Comparison of ENCODE assay signal across 20 cellular contexts in the genomic region with DNA sequence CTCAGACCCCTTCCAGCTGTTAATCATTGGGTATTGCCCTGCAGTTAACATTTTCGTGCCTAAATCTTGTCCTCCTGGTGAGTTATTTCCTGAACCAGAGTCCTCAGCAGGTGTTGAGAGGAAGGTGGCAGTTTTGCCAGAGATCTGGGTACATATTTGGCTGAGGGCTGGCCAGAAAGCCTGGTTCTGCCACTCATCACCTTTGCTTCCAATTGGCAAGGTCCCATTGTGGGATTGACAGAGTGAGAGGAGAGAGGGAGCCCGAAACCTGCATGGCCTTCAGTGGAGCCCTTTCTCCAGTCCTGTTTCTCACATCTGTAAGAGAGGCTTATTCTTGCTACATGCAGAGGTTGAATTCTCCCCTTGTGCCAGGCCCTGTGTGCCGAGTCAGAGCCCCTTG. TPM values are rescaled to one million over a fixed set of nuclear protein-coding genes. Genes with fewer than 3 reads are reported as not detected.
DNase-seq lines count a peak whose midpoint lies in the region; ATAC-seq, FAIRE-seq and TF ChIP-seq lines count a peak whose summit lies in the region.
"Had no signal": no experiment of that assay in that cellular context is flagged by ENCODE, and none has a peak within 500 bp of the region (broad histone marks: within the 10 kb centered on the region; RNA-seq: fewer than 3 reads in every experiment).

No MANE protein-coding gene starts in this region.

- H3K27me3 Mint-ChIP-seq in GM23338 (ENCODE audit: insufficient read depth, low read depth, poor library complexity) (peaks cover 16% of the 10 kb centered on the region), WTC11 (ENCODE audit: low read depth) (no peaks in the 10 kb centered on the region)
- H3K27me3 Mint-ChIP-seq in activated naive CD4-positive, alpha-beta T cell treated with anti-CD3 and anti-CD28 coated beads, Interleukin-2, amount 10 ng/mL, durations not matched to agents 7 days and 5 days, result peaks cover 20% of the 10 kb centered on the region
- H3K27me3 Mint-ChIP-seq in activated CD4-positive, alpha-beta memory T cell treated with anti-CD3 and anti-CD28 coated beads, Interleukin-2, amount 10 ng/mL, durations not matched to agents 7 days and 5 days, result no peaks in the 10 kb centered on the region
- H3K27me3 Mint-ChIP-seq: CD8-positive, alpha-beta memory T cell; stimulated activated naive CD8-positive, alpha-beta T cell treated with anti-CD3 and anti-CD28 coated beads, Interleukin-15, Interleukin-2, amounts not matched to agents 100 ng/mL and 50 ng/mL, for 24 hours had no signal

- H4K20me1 ChIP-seq in GM23338 (replicated peaks; ENCODE audit: insufficient read depth), result no peaks in the 10 kb centered on the region
- no peaks in the 10 kb centered on the region for H4K20me1 ChIP-seq in keratinocyte (ENCODE audit: control insufficient read depth, extremely low read depth, insufficient read depth, low read length)

- no peak overlapping the region for H3K4me2 ChIP-seq in GM23338
- peak overlapping the region; percentile 6 for H3K4me2 ChIP-seq in keratinocyte (ENCODE audit: control insufficient read depth, extremely low read depth, insufficient read depth, low read depth, low read length)

- ATAC-seq in GM23338 (no peak), WTC11 (no peak), HG02763 (IDR thresholded peaks at IDR 0.05; ENCODE audit: unreplicated experiment) (no peak)
- ATAC-seq: HCT116, natural killer cell had no signal

- H3K4me3 ChIP-seq in GM23338 (no peak overlapping the region), keratinocyte (ENCODE audit: control insufficient read depth in 2 of 3, extremely low read depth in 1 of 3, insufficient read depth in 2 of 3, low read depth in 1 of 3, low read length in 3 of 3) (no peak overlapping the region), prostate gland (no peak overlapping the region)
- H3K4me3 ChIP-seq: lung, vagina had no signal

- H3K4me1 Mint-ChIP-seq in GM23338 (peaks cover 27% of the 10 kb centered on the region), WTC11 (peaks cover 29% of the 10 kb centered on the region)
- H3K4me1 Mint-ChIP-seq in activated naive CD4-positive, alpha-beta T cell treated with anti-CD3 and anti-CD28 coated beads, Interleukin-2, amount 10 ng/mL, durations not matched to agents 7 days and 5 days, result peaks cover 5% of the 10 kb centered on the region
- H3K4me1 Mint-ChIP-seq in activated CD4-positive, alpha-beta memory T cell treated with anti-CD3 and anti-CD28 coated beads, Interleukin-2, amount 10 ng/mL, durations not matched to agents 7 days and 5 days, result peaks cover under 1% of the 10 kb centered on the region
- H3K4me1 Mint-ChIP-seq: CD8-positive, alpha-beta memory T cell; natural killer cell had no signal

- TF ChIP-seq POLR2A in prostate gland (IDR thresholded peaks at IDR 0.05), result no peak

- H3K9me1 ChIP-seq in keratinocyte (ENCODE audit: control insufficient read depth, extremely low read depth, insufficient read depth, low read length), result no peaks in the 10 kb centered on the region

- H2AFZ ChIP-seq in GM23338 (peak overlapping the region; percentile 95), keratinocyte (ENCODE audit: control insufficient read depth, low read length) (no peak overlapping the region)

- intact Hi-C loops in prostate gland (cut with DNase I), result no loop called here

- dilution Hi-C loops in keratinocyte (cut with MboI; ENCODE audit: extremely low pct_ligation_motif_present, low sequenced_read_pairs), result no loop called here

- H3K4me1 ChIP-seq in GM23338 (ENCODE audit: insufficient read depth) (peaks cover 13% of the 10 kb centered on the region), keratinocyte (ENCODE audit: control insufficient read depth, extremely low read depth, insufficient read depth, low read length) (peaks cover 30% of the 10 kb centered on the region), prostate gland (replicated peaks) (peaks cover 3% of the 10 kb centered on the region)

- no peaks in the 10 kb centered on the region for H3K9me3 ChIP-seq in keratinocyte (ENCODE audit: control insufficient read depth, low read depth, low read length)
- no peaks in the 10 kb centered on the region for H3K9me3 ChIP-seq in prostate gland
- H3K9me3 ChIP-seq: vagina had no signal

- no peak for FAIRE-seq in keratinocyte (lab: Jason Lieb, UNC)
- FAIRE-seq: frontal cortex had no signal

- no peak for DNase-seq in GM23338 (ENCODE audit: low spot score)
- no peak for DNase-seq in WTC11 (ENCODE audit: low spot score)
- no peak for DNase-seq in keratinocyte (ENCODE audit: low read depth, low spot score)
- peak; percentile 73 for DNase-seq in prostate gland (ENCODE audit: low spot score)
- DNase-seq in activated naive CD4-positive, alpha-beta T cell treated with anti-CD3 and anti-CD28 coated beads, Interleukin-2, amount 10 ng/mL, durations not matched to agents 7 days and 5 days, result no peak
- DNase-seq in activated CD4-positive, alpha-beta memory T cell treated with anti-CD3 and anti-CD28 coated beads, Interleukin-2, amount 10 ng/mL, durations not matched to agents 7 days and 5 days, result no peak
- DNase-seq in DMS53 treated with DMSO at 0.1 percent for 48 hours (lab: John Stamatoyannopoulos, UW; ENCODE audit: unreplicated experiment), result no peak
- DNase-seq: CD8-positive, alpha-beta memory T cell; central memory CD4-positive, alpha-beta T cell; natural killer cell; NCI-H1417 treated with DMSO at 0.1 percent for 48 hours; NK-92 treated with Interleukin-12 subunit alpha and Interleukin-12 subunit beta, amount 100 ng/mL, for 24 hours; SIG-M5 had no signal

- TF ChIP-seq CTCF in GM23338 (conservative IDR thresholded peaks at IDR 0.05; ENCODE audit: low read depth in 2 of 2), result no peak
- no peak for TF ChIP-seq CTCF in WTC11 (IDR thresholded peaks at IDR 0.05)
- TF ChIP-seq CTCF in keratinocyte (optimal IDR thresholded peaks at IDR 0.05 in 1 of 3, IDR thresholded peaks at IDR 0.05 in 1 of 3, conservative IDR thresholded peaks at IDR 0.05 in 1 of 3; ENCODE audit: extremely low read depth in 1 of 3, insufficient read depth in 2 of 3, low read length in 3 of 3), result no peak
- no peak for TF ChIP-seq CTCF in prostate gland (IDR thresholded peaks at IDR 0.05)

- POLR2A ChIA-PET in WTC11 (lab: Charles Lee), result interaction anchor here (0.7 kb wide), 1 partner anchor 873 kb away, joined by 6 read pairs; no protein-coding TSS in a partner anchor
- POLR2A ChIA-PET in activated CD4-positive, alpha-beta memory T cell treated with anti-CD3 and anti-CD28 coated beads, Interleukin-2, amount 10 ng/mL, durations not matched to agents 7 days and 5 days (lab: Charles Lee), result no interaction called here

- CTCF ChIA-PET in WTC11 (lab: Charles Lee), result interaction anchor here (0.7 to 1.2 kb wide), 2 partner anchors 35 to 45 kb away, joined by 4 to 7 read pairs; no protein-coding TSS in a partner anchor
- CTCF ChIA-PET in activated naive CD4-positive, alpha-beta T cell treated with anti-CD3 and anti-CD28 coated beads, Interleukin-2, amount 10 ng/mL, durations not matched to agents 7 days and 5 days (lab: Charles Lee), result no interaction called here
- CTCF ChIA-PET in activated CD4-positive, alpha-beta memory T cell treated with anti-CD3 and anti-CD28 coated beads, Interleukin-2, amount 10 ng/mL, durations not matched to agents 7 days and 5 days (lab: Charles Lee), result no interaction called here

- H3K9me3 Mint-ChIP-seq in GM23338, result no peaks in the 10 kb centered on the region
- H3K9me3 Mint-ChIP-seq in WTC11, result no peaks in the 10 kb centered on the region
- H3K9me3 Mint-ChIP-seq in activated naive CD4-positive, alpha-beta T cell treated with anti-CD3 and anti-CD28 coated beads, Interleukin-2, amount 10 ng/mL, durations not matched to agents 7 days and 5 days, result no peaks in the 10 kb centered on the region
- H3K9me3 Mint-ChIP-seq in activated CD4-positive, alpha-beta memory T cell treated with anti-CD3 and anti-CD28 coated beads, Interleukin-2, amount 10 ng/mL, durations not matched to agents 7 days and 5 days, result no peaks in the 10 kb centered on the region
- H3K9me3 Mint-ChIP-seq: activated T-helper 2 cell treated with anti-CD3 and anti-CD28 coated beads, Interferon-gamma antibody, Interleukin-2, Interleukin-4, amounts not matched to agents 10 μg/mL and 5 μg/mL and 100 μg/mL, durations not matched to agents 14 hours and 24 hours and 36 hours; CD8-positive, alpha-beta memory T cell; natural killer cell; stimulated activated naive CD8-positive, alpha-beta T cell treated with anti-CD3 and anti-CD28 coated beads, Interleukin-15, Interleukin-2, amounts not matched to agents 100 ng/mL and 50 ng/mL, for 24 hours had no signal

- H3K79me2 ChIP-seq in GM23338 (replicated peaks; ENCODE audit: insufficient read depth) (no peaks in the 10 kb centered on the region), keratinocyte (ENCODE audit: control insufficient read depth, insufficient read depth, low read length) (no peaks in the 10 kb centered on the region)

- H3K36me3 Mint-ChIP-seq in GM23338 (ENCODE audit: low read depth) (no peaks in the 10 kb centered on the region), WTC11 (no peaks in the 10 kb centered on the region)
- H3K36me3 Mint-ChIP-seq in activated naive CD4-positive, alpha-beta T cell treated with anti-CD3 and anti-CD28 coated beads, Interleukin-2, amount 10 ng/mL, durations not matched to agents 7 days and 5 days, result no peaks in the 10 kb centered on the region
- no peaks in the 10 kb centered on the region for H3K36me3 Mint-ChIP-seq in activated CD4-positive, alpha-beta memory T cell treated with anti-CD3 and anti-CD28 coated beads, Interleukin-2, amount 10 ng/mL, durations not matched to agents 7 days and 5 days (ENCODE audit: low read depth)
- H3K36me3 Mint-ChIP-seq: CD8-positive, alpha-beta memory T cell; natural killer cell had no signal

- no peak overlapping the region for H3K27ac Mint-ChIP-seq in GM23338
- H3K27ac Mint-ChIP-seq in WTC11, result peak overlapping the region; percentile 9; the same call in 1 of the 2 replicates
- H3K27ac Mint-ChIP-seq in activated naive CD4-positive, alpha-beta T cell treated with anti-CD3 and anti-CD28 coated beads, Interleukin-2, amount 10 ng/mL, durations not matched to agents 7 days and 5 days, result no peak overlapping the region
- H3K27ac Mint-ChIP-seq in activated CD4-positive, alpha-beta memory T cell treated with anti-CD3 and anti-CD28 coated beads, Interleukin-2, amount 10 ng/mL, durations not matched to agents 7 days and 5 days, result no peak overlapping the region
- H3K27ac Mint-ChIP-seq: activated T-helper 2 cell treated with anti-CD3 and anti-CD28 coated beads, Interferon-gamma antibody, Interleukin-2, Interleukin-4, amounts not matched to agents 10 μg/mL and 5 μg/mL and 100 μg/mL, durations not matched to agents 14 hours and 24 hours and 36 hours; natural killer cell; stimulated activated naive CD8-positive, alpha-beta T cell treated with anti-CD3 and anti-CD28 coated beads, Interleukin-15, Interleukin-2, amounts not matched to agents 100 ng/mL and 50 ng/mL, for 24 hours had no signal

- H3K27ac ChIP-seq in GM23338 (ENCODE audit: low read depth) (0 out of 2 replicates have a peak overlapping the region, but pooled peaks have one; percentile 26), keratinocyte (ENCODE audit: control insufficient read depth, insufficient read depth, low read length) (no peak overlapping the region), prostate gland (peak overlapping the region in 1 of 2 donors; percentile 15)
- H3K27ac ChIP-seq: vagina had no signal

- no peaks in the 10 kb centered on the region for H3K27me3 ChIP-seq in GM23338 (ENCODE audit: insufficient read depth)
- H3K27me3 ChIP-seq in keratinocyte (ENCODE audit: control insufficient read depth, extremely low read depth, insufficient read depth, low read length), result no peaks in the 10 kb centered on the region
- H3K27me3 ChIP-seq in prostate gland (replicated peaks; ENCODE audit: insufficient read depth), result no peaks in the 10 kb centered on the region
- H3K27me3 ChIP-seq: vagina had no signal

- H3K4me3 Mint-ChIP-seq in GM23338, result no peak overlapping the region
- no peak overlapping the region for H3K4me3 Mint-ChIP-seq in WTC11
- H3K4me3 Mint-ChIP-seq in activated naive CD4-positive, alpha-beta T cell treated with anti-CD3 and anti-CD28 coated beads, Interleukin-2, amount 10 ng/mL, durations not matched to agents 7 days and 5 days, result no peak overlapping the region
- H3K4me3 Mint-ChIP-seq in activated CD4-positive, alpha-beta memory T cell treated with anti-CD3 and anti-CD28 coated beads, Interleukin-2, amount 10 ng/mL, durations not matched to agents 7 days and 5 days, result no peak overlapping the region
- H3K4me3 Mint-ChIP-seq: natural killer cell; stimulated activated naive CD8-positive, alpha-beta T cell treated with anti-CD3 and anti-CD28 coated beads, Interleukin-15, Interleukin-2, amounts not matched to agents 100 ng/mL and 50 ng/mL, for 24 hours had no signal

- H3K9ac ChIP-seq in keratinocyte (ENCODE audit: control insufficient read depth, extremely low read depth, insufficient read depth, low read length), result no peak overlapping the region

- H3K36me3 ChIP-seq in GM23338 (ENCODE audit: insufficient read depth), result no peaks in the 10 kb centered on the region
- no peaks in the 10 kb centered on the region for H3K36me3 ChIP-seq in keratinocyte (ENCODE audit: control insufficient read depth in 2 of 2, extremely low read depth in 1 of 2, insufficient read depth in 2 of 2, low read length in 2 of 2)
- no peaks in the 10 kb centered on the region for H3K36me3 ChIP-seq in prostate gland
- H3K36me3 ChIP-seq: vagina had no signal

- WGBS in prostate gland, result 50% methylated on average over 3 of the region's 3 CpGs

- H3F3A ChIP-seq in GM23338 (replicated peaks; ENCODE audit: low read depth), result no peaks in the 10 kb centered on the region; the same call in 1 of the 2 replicates

- H3K9me2 ChIP-seq in GM23338 (ENCODE audit: insufficient read depth), result no peaks in the 10 kb centered on the region

RNA-seq across cellular contexts. Expression of gene TKT, which starts 8.9 kb away (rescaled TPM):
- 1,229 and 1,411 TPM in 2 replicates for total RNA-seq in GM23338 (2014; rRNA removed; shearing (Covaris generic))
- polyA plus RNA-seq in GM23338 (2016; fragmentation: Nextera tagmentation; extraction: Ambion mirVana) (584 and 604 TPM in 2 replicates), keratinocyte (225 to 282 TPM (median 266 TPM) in 3 replicates)
- total RNA-seq in WTC11 (2021) (1,040 to 1,222 TPM (median 1,204 TPM) in 3 replicates), prostate gland (100 to 1,000 TPM; 187 to 226 TPM)
- polyA plus RNA-seq in keratinocyte (2011; ENCODE audit: low read depth), result 49.0 TPM
- 157 and 279 TPM in 2 replicates for polyA plus RNA-seq in keratinocyte (2011; cell fraction: cytosol; rRNA removed)
- 177 and 237 TPM in 2 replicates for polyA plus RNA-seq in keratinocyte (2011; cell fraction: nucleus; rRNA removed)
- polyA plus RNA-seq in keratinocyte (2012; ENCODE audit: low replicate concordance), result 176 and 519 TPM in 2 replicates
- polyA minus RNA-seq in keratinocyte, result 167 to 388 TPM (median 197 TPM) in 3 replicates
- polyA minus RNA-seq in keratinocyte (2011; cell fraction: cytosol; rRNA and poly(A)+ RNA removed), result 270 TPM
- 129 and 143 TPM in 2 replicates for polyA minus RNA-seq in keratinocyte (2011; cell fraction: nucleus; rRNA and poly(A)+ RNA removed)
- total RNA-seq in activated CD4-positive, alpha-beta memory T cell treated with anti-CD3 and anti-CD28 coated beads, Interleukin-2, amount 10 ng/mL, durations not matched to agents 7 days and 5 days, result 100 to 1,000 TPM; 238 to 240 TPM
